2 cellular contexts compared by ENCODE assay signal in the genomic region with DNA sequence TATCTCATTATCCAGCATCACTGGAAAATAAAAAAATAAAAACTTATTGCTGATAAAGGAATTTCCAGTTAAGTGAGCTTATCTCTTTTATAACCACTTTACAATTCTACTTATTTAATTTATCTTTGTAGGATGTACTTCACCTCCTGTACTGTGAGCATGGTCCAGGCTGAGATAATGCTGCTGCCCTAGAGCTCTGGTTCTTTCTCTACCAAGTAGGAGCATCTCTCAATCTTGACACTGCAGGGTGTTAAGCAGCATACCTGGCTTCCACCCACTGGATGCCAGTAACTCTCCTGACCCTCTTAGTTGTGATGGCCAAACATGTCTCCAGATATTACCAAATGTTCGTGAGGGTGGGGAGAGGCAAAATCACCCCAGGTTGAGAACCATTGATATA.
TF ChIP-seq lines count a peak whose summit lies in the region.

No MANE protein-coding gene starts in this region.

TF ChIP-seq in SK-N-SH treated with all-trans-retinoic acid at 6 μM for 48 hours, 23 proteins besides CTCF, POLR2A, EP300 and RAD21:
- TF ChIP-seq POU6F1 (CRISPR knock-in tag; IDR thresholded peaks at IDR 0.05; ENCODE audit: borderline replicate concordance, low read depth), result no peak
- no peak for TF ChIP-seq ESRRG (CRISPR knock-in tag; IDR thresholded peaks at IDR 0.05)
- TF ChIP-seq ZNF565 (CRISPR knock-in tag; conservative IDR thresholded peaks at IDR 0.05; ENCODE audit: low read depth), result no peak
- 0 out of 2 replicates have a peak, but pooled peaks have one; percentile 11 for TF ChIP-seq ISL1 (CRISPR knock-in tag; IDR thresholded peaks at IDR 0.05)
- TF ChIP-seq, protein P1, sequence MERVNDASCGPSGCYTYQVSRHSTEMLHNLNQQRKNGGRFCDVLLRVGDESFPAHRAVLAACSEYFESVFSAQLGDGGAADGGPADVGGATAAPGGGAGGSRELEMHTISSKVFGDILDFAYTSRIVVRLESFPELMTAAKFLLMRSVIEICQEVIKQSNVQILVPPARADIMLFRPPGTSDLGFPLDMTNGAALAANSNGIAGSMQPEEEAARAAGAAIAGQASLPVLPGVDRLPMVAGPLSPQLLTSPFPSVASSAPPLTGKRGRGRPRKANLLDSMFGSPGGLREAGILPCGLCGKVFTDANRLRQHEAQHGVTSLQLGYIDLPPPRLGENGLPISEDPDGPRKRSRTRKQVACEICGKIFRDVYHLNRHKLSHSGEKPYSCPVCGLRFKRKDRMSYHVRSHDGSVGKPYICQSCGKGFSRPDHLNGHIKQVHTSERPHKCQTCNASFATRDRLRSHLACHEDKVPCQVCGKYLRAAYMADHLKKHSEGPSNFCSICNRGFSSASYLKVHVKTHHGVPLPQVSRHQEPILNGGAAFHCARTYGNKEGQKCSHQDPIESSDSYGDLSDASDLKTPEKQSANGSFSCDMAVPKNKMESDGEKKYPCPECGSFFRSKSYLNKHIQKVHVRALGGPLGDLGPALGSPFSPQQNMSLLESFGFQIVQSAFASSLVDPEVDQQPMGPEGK (CRISPR knock-in tag; IDR thresholded peaks at IDR 0.05; ENCODE audit: borderline replicate concordance), result no peak
- TF ChIP-seq BACH2 (CRISPR knock-in tag; IDR thresholded peaks at IDR 0.05; ENCODE audit: borderline replicate concordance), result no peak

TF ChIP-seq in SK-N-SH, 30 proteins besides CTCF, POLR2A, EP300 and RAD21 (continued from another document):
- TF ChIP-seq USF2 (IDR thresholded peaks at IDR 0.05; ENCODE audit: borderline replicate concordance, low read depth, low read length) (no peak), FOXM1 (IDR thresholded peaks at IDR 0.05; ENCODE audit: low read depth) (no peak)
